In the genomic region with DNA sequence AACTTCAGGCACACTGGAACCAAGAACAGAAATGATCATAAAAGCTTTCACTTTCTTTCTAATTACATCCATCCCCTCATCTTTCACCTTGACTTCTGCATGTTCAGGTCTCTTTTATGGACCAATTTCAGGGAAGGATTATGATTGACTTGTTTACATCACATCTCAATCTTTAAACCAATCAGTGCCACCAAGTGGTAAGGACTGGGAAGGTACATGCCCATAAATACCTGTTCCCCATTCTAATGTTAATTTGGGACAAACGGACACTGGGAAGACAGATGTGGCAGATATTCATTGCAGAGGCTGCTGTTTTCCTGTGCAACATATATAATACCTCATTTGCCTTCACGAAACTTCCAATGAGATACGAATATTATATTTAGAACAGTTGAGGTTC, we compare ENCODE assay signal across 13 cellular contexts.
DNase-seq lines count a peak whose midpoint lies in the region; ATAC-seq and TF ChIP-seq lines count a peak whose summit lies in the region.
"Had no signal": no experiment of that assay in that cellular context is flagged by ENCODE, and none has a peak within 500 bp of the region (broad histone marks: within the 10 kb centered on the region; RNA-seq: fewer than 3 reads in every experiment).

No MANE protein-coding gene starts in this region.

- H3K27me3 ChIP-seq in WERI-Rb-1 (ENCODE audit: insufficient read depth, low read depth, severe bottlenecking), result no peaks in the 10 kb centered on the region

- no peak overlapping the region for H3K27ac ChIP-seq in WERI-Rb-1

- ATAC-seq in HG02610 (IDR thresholded peaks at IDR 0.05; ENCODE audit: unreplicated experiment) (no peak), GM19395 (IDR thresholded peaks at IDR 0.05; ENCODE audit: unreplicated experiment) (no peak)

- TF ChIP-seq CTCF in NB4 (IDR thresholded peaks at IDR 0.05; ENCODE audit: low read depth, low read length), result no peak
- peak; percentile 41; the same call in 1 of the 2 replicates for TF ChIP-seq CTCF in WERI-Rb-1 (IDR thresholded peaks at IDR 0.05; ENCODE audit: low read depth, low read length)
- peak; percentile 28 for TF ChIP-seq CTCF in osteocyte (IDR thresholded peaks at IDR 0.05)

- no peaks in the 10 kb centered on the region for H3K9me3 ChIP-seq in WERI-Rb-1 (ENCODE audit: severe bottlenecking)

- H3K27ac Mint-ChIP-seq in osteocyte (ENCODE audit: unreplicated experiment), result no peak overlapping the region
- no peak overlapping the region for H3K27ac Mint-ChIP-seq in T-helper 2 cell treated with Interferon-gamma antibody and Interleukin-4, amounts not matched to agents 5 μg/mL and 100 μg/mL, for 36 hours

- no peaks in the 10 kb centered on the region for H3K27me3 Mint-ChIP-seq in osteocyte (ENCODE audit: unreplicated experiment)
- H3K27me3 Mint-ChIP-seq in T-helper 2 cell treated with Interferon-gamma antibody and Interleukin-4, amounts not matched to agents 5 μg/mL and 100 μg/mL, for 36 hours (ENCODE audit: low read depth), result no peaks in the 10 kb centered on the region

- H3K9me3 Mint-ChIP-seq in osteocyte (ENCODE audit: unreplicated experiment), result no peaks in the 10 kb centered on the region
- H3K9me3 Mint-ChIP-seq in T-helper 2 cell treated with Interferon-gamma antibody and Interleukin-4, amounts not matched to agents 5 μg/mL and 100 μg/mL, for 36 hours, result peaks cover 8% of the 10 kb centered on the region

- no peak overlapping the region for H3K4me3 ChIP-seq in NB4 (ENCODE audit: low read depth, low read length)
- H3K4me3 ChIP-seq in WERI-Rb-1 (ENCODE audit: low read depth, low read length), result no peak overlapping the region

- H3K36me3 ChIP-seq in WERI-Rb-1, result no peaks in the 10 kb centered on the region

- DNase-seq in NCI-H2171 treated with DMSO at 0.1 percent for 48 hours (lab: John Stamatoyannopoulos, UW), result peak; percentile 22
- DNase-seq in NCI-H2171 (lab: John Stamatoyannopoulos, UW), result no peak
- DNase-seq in NB4 (ENCODE audit: low read depth), result peak; percentile 2
- DNase-seq in WERI-Rb-1, result peak; percentile 9
- no peak for DNase-seq in osteocyte (ENCODE audit: extremely low spot score, unreplicated experiment)
- no peak for DNase-seq in T-helper 2 cell treated with Interferon-gamma antibody and Interleukin-4, amounts not matched to agents 5 μg/mL and 100 μg/mL, for 36 hours (ENCODE audit: low spot score)
- DNase-seq: activated CD4-positive, alpha-beta T cell treated with anti-CD3 and anti-CD28 coated beads, Interleukin-2, amount 50 U/mL, for 48 hours; activated T-cell treated with anti-CD3 and anti-CD28 coated beads, Interleukin-2, amount 50 U/mL, for 48 hours; COR-L47; NCI-H510A; stimulated activated CD4-positive, alpha-beta T cell treated with anti-CD3 and anti-CD28 coated beads, Interleukin-4, amount 100 ng/mL, for 4 hours had no signal

- peaks cover 20% of the 10 kb centered on the region for H3K4me1 Mint-ChIP-seq in osteocyte (ENCODE audit: unreplicated experiment)
- no peaks in the 10 kb centered on the region for H3K4me1 Mint-ChIP-seq in T-helper 2 cell treated with Interferon-gamma antibody and Interleukin-4, amounts not matched to agents 5 μg/mL and 100 μg/mL, for 36 hours (ENCODE audit: low read depth)

- no peak overlapping the region for H3K4me3 Mint-ChIP-seq in osteocyte (ENCODE audit: unreplicated experiment)
- H3K4me3 Mint-ChIP-seq in T-helper 2 cell treated with Interferon-gamma antibody and Interleukin-4, amounts not matched to agents 5 μg/mL and 100 μg/mL, for 36 hours, result no peak overlapping the region

- no peak for TF ChIP-seq POLR2A in NB4 (IDR thresholded peaks at IDR 0.05; ENCODE audit: extremely low read depth, insufficient read length)

- no peaks in the 10 kb centered on the region for H3K36me3 Mint-ChIP-seq in osteocyte (ENCODE audit: unreplicated experiment)
- H3K36me3 Mint-ChIP-seq in T-helper 2 cell treated with Interferon-gamma antibody and Interleukin-4, amounts not matched to agents 5 μg/mL and 100 μg/mL, for 36 hours (ENCODE audit: low read depth), result no peaks in the 10 kb centered on the region

Comparison
In these comparisons a context has a peak if more than half of its experiments do, and no peak if none do; other contexts are left out.
1. DNase-seq: peak in NCI-H2171 treated with DMSO at 0.1 percent for 48 hours (single experiment), NB4 (single experiment) and WERI-Rb-1 (single experiment); none in NCI-H2171 (single experiment), osteocyte (single experiment) and T-helper 2 cell treated with Interferon-gamma antibody and Interleukin-4, amounts not matched to agents 5 μg/mL and 100 μg/mL, for 36 hours (single experiment).